8 cellular contexts compared by ENCODE assay signal in the genomic region with DNA sequence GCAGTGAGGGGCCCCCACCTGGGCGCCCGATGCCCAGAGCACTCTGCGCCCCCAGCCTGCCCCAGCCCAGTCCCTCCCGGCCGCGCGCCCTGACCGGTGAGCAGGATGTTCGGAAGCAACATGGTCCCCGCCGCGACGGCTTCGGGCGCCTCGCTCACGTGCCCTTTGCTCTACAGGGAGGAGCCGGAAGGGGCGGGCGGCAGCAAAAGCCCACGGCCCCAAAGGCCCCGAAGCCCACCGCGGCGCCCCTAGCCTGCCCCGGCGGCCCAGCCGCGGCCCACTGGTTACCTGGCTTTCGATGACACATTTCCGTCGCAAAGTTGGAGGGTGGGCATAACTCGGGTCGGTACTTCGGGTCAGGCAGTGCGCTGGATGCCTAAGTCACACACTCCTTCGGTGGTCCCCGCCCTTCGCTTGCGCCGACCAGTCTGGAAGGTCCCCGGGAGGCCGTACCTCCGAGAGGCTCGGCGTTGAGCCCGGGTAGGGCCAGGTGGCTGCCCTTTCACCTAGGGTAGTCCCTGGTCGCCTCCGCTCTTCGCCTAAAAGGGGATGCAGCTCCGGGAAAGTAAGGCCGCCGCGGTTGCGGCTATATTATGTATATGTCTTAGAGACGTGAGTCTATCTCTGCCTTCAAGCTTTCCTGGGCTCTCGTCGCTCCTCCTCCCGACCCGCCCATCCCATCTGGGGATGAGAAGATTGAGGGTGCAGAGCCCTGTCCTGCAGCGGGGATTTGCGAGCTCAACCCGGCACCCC. TPM values are rescaled to one million over a fixed set of nuclear protein-coding genes. Genes with fewer than 3 reads are reported as not detected.
DNase-seq lines count a peak whose midpoint lies in the region; ATAC-seq and TF ChIP-seq lines count a peak whose summit lies in the region.

Gene AK6 (minus strand): TSS at position 152 of the 753 bp plus-strand sequence. CDS start 30 bp downstream, at position 122.
Gene RAD17 (plus strand): TSS at position 450 of the 753 bp plus-strand sequence. CDS start 2,391 bp downstream, outside the sequence.
Gene TAF9 (minus strand): TSS at position 152 of the 753 bp plus-strand sequence. CDS start 3,783 bp downstream, outside the sequence.

- H3K4me3 Mint-ChIP-seq in T-helper 1 cell treated with Interleukin-12 subunit alpha and Interleukin-12 subunit beta and Interleukin-4 antibody, amounts not matched to agents 30 μg/mL and 1 μg/mL, for 36 hours, result peak within 1 kb of the TSS; percentile 96

- TF ChIP-seq POLR2A in prostate gland (IDR thresholded peaks at IDR 0.05), result peak; percentile 51

- H3K4me1 ChIP-seq in prostate gland (replicated peaks), result no peaks in the 10 kb centered on the region
- H3K4me1 ChIP-seq in urinary bladder (ENCODE audit: insufficient read depth), result peaks cover 2% of the 10 kb centered on the region

- no peaks in the 10 kb centered on the region for H3K9me3 Mint-ChIP-seq in T-helper 1 cell treated with Interleukin-12 subunit alpha and Interleukin-12 subunit beta and Interleukin-4 antibody, amounts not matched to agents 30 μg/mL and 1 μg/mL, for 36 hours

- DNase-seq in GM13977 (ENCODE audit: low spot score), result peak; percentile 90
- DNase-seq in NCI-H1694 (lab: John Stamatoyannopoulos, UW), result peak; percentile 59
- DNase-seq in amygdala (lab: John Stamatoyannopoulos, UW), result peak; percentile 65 to 99 (median 92)
- peak; percentile 95 for DNase-seq in left ventricle myocardium superior
- DNase-seq in prostate gland (ENCODE audit: low spot score), result peak; percentile 89

- no peaks in the 10 kb centered on the region for H3K27me3 Mint-ChIP-seq in T-helper 1 cell treated with Interleukin-12 subunit alpha and Interleukin-12 subunit beta and Interleukin-4 antibody, amounts not matched to agents 30 μg/mL and 1 μg/mL, for 36 hours (ENCODE audit: low read depth)

- ATAC-seq in HG02884 (IDR thresholded peaks at IDR 0.05; ENCODE audit: unreplicated experiment) (peak; percentile 88), left ventricle myocardium superior (peak; percentile 99)

- intact Hi-C loops in left ventricle myocardium superior (cut with micrococcal nuclease) (no loop called here), prostate gland (cut with DNase I) (no loop called here)

- H3K27me3 ChIP-seq in prostate gland (replicated peaks; ENCODE audit: insufficient read depth), result no peaks in the 10 kb centered on the region

- H3K27ac ChIP-seq in prostate gland (peak within 1 kb of the TSS; percentile 97), urinary bladder (ENCODE audit: low read depth) (peak within 1 kb of the TSS; percentile 98)

- TF ChIP-seq CTCF in GM13977 (IDR thresholded peaks at IDR 0.05; ENCODE audit: extremely low read depth, insufficient read depth, missing control alignments) (no peak), prostate gland (IDR thresholded peaks at IDR 0.05) (peak in 1 of 4 experiments; percentile 14)

- H3K36me3 ChIP-seq in prostate gland (no peaks in the 10 kb centered on the region), urinary bladder (ENCODE audit: insufficient read depth) (peaks cover 4% of the 10 kb centered on the region)

- in situ Hi-C loops in GM13977 (cut with MboI; ENCODE audit: low pct_unique_long_range_greater_than_20kb, low sequenced_read_pairs, unreplicated experiment), result loop anchor here (25.0 kb wide), 1 partner anchor 282 kb away; the partner anchor contains the start of gene SLC30A5

- peaks cover 22% of the 10 kb centered on the region for H3K36me3 Mint-ChIP-seq in T-helper 1 cell treated with Interleukin-12 subunit alpha and Interleukin-12 subunit beta and Interleukin-4 antibody, amounts not matched to agents 30 μg/mL and 1 μg/mL, for 36 hours (ENCODE audit: low read depth)

- H3K27ac Mint-ChIP-seq in T-helper 1 cell treated with Interleukin-12 subunit alpha and Interleukin-12 subunit beta and Interleukin-4 antibody, amounts not matched to agents 30 μg/mL and 1 μg/mL, for 36 hours, result peak within 1 kb of the TSS; percentile 96

- under 1% methylated on average over 37 of the region's 63 CpGs for WGBS in prostate gland
- WGBS in urinary bladder, result under 1% methylated on average over 63 of the region's 63 CpGs

- peaks cover 30% of the 10 kb centered on the region for H3K4me1 Mint-ChIP-seq in T-helper 1 cell treated with Interleukin-12 subunit alpha and Interleukin-12 subunit beta and Interleukin-4 antibody, amounts not matched to agents 30 μg/mL and 1 μg/mL, for 36 hours (ENCODE audit: low read depth)

- peak within 1 kb of the TSS; percentile 83 to 88 for H3K4me3 ChIP-seq in prostate gland
- peak within 1 kb of the TSS; percentile 75 for H3K4me3 ChIP-seq in urinary bladder (ENCODE audit: low read depth, low read length)

- no peaks in the 10 kb centered on the region for H3K9me3 ChIP-seq in prostate gland

RNA-seq across cellular contexts. Expression of gene AK6, which starts in this region (rescaled TPM):
- total RNA-seq in left ventricle myocardium superior, result 34.8 TPM
- total RNA-seq in prostate gland, result 10 to 100 TPM; 21.3 to 33.0 TPM
- 42.0 TPM for total RNA-seq in urinary bladder
- 46.1 TPM for polyA plus RNA-seq in urinary bladder

RNA-seq across cellular contexts. Expression of gene RAD17, which starts in this region (rescaled TPM):
- total RNA-seq in left ventricle myocardium superior (18.3 TPM), prostate gland (10 to 100 TPM; 28.8 to 29.5 TPM), urinary bladder (44.6 TPM)
- 13.8 TPM for polyA plus RNA-seq in urinary bladder

RNA-seq across cellular contexts. Expression of gene TAF9, which starts in this region (rescaled TPM):
- total RNA-seq in left ventricle myocardium superior, result 38.7 TPM
- 10 to 100 TPM; 32.2 to 50.1 TPM for total RNA-seq in prostate gland
- 44.1 TPM for total RNA-seq in urinary bladder
- 43.9 TPM for polyA plus RNA-seq in urinary bladder

Comparison
In these comparisons a context has a peak if more than half of its experiments do, and no peak if none do; other contexts are left out.
1. Peak in every context shown above with its lines: DNase-seq, ATAC-seq, H3K4me3 ChIP-seq and H3K27ac ChIP-seq.